8 cellular contexts compared by ENCODE assay signal in the genomic region with DNA sequence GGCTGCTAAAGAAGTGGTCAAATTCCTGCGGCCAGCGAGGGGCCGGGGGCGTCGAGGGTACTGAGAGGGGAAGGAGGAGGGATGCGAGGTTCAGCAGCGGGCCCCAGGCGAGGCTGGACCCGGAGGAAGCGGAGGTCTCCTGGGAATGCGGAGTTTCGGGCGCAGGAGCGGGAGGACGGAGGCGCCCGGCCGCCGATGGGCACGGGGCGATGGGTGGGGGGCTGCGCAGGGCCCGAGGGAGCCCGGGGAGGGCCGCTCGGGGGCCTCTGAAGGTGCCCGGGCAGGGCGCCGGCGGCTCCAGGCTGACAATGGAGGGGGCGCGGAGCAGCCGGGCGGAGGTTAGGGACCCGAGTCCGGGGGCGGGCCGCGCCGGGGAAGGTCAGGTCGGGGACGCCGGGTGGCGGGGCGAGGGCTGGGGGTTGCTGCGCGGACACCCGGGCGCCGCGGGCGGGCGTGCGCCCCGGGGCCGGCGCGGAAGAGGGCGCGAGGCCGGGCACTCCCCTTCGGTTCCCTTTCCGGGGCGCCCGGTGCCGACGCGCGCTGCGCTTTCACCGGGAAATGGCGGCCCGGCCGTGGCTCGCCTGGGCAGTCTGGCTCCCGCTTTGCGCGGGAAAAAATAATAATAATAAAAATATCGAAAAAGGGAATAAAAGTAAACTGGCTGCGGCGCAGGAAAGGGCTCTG. TPM values are rescaled to one million over a fixed set of nuclear protein-coding genes. Genes with fewer than 3 reads are reported as not detected.
DNase-seq lines count a peak whose midpoint lies in the region; ATAC-seq and TF ChIP-seq lines count a peak whose summit lies in the region.

No MANE protein-coding gene starts in this region.

- no peaks in the 10 kb centered on the region for H4K20me1 ChIP-seq in smooth muscle cell (ENCODE audit: low read depth)

- no peak for TF ChIP-seq POLR2A in body of pancreas (IDR thresholded peaks at IDR 0.05)

- no peaks in the 10 kb centered on the region for H3F3A ChIP-seq in smooth muscle cell (ENCODE audit: low read depth)

- H3K27ac ChIP-seq in ACC112 (ENCODE audit: low read depth, low read length) (no peak overlapping the region), body of pancreas (peak overlapping the region in 3 of 4 donors; percentile 63 to 76 (median 64)), smooth muscle cell (ENCODE audit: low read depth) (no peak overlapping the region)

- in situ Hi-C loops in HAP-1 (cut with MboI; ENCODE audit: low sequenced_read_pairs): no loop called here

- H3K79me2 ChIP-seq in ACC112 (ENCODE audit: control insufficient read depth, insufficient read depth, low read length, unreplicated experiment) (no peaks in the 10 kb centered on the region), smooth muscle cell (ENCODE audit: low read depth) (no peaks in the 10 kb centered on the region)

- H3K4me1 ChIP-seq in ACC112 (ENCODE audit: control insufficient read depth, insufficient read depth, low read length, unreplicated experiment): no peaks in the 10 kb centered on the region
- H3K4me1 ChIP-seq in HAP-1: peaks cover 12% of the 10 kb centered on the region
- H3K4me1 ChIP-seq in body of pancreas: peaks cover 30% of the 10 kb centered on the region
- H3K4me1 ChIP-seq in smooth muscle cell (ENCODE audit: low read depth): peaks cover 18% of the 10 kb centered on the region

- peak overlapping the region; percentile 82 for H3K4me2 ChIP-seq in smooth muscle cell

- H3K4me3 ChIP-seq in ACC112 (ENCODE audit: low read depth, low read length) (peak overlapping the region; percentile 97), HAP-1 (peak overlapping the region; percentile 51), body of pancreas (peak overlapping the region; percentile 68 to 82), smooth muscle cell (peak overlapping the region; percentile 75)

- ATAC-seq in body of pancreas: peak; percentile 50

- peak overlapping the region; percentile 98 for H2AFZ ChIP-seq in ACC112 (ENCODE audit: low read length, unreplicated experiment)
- H2AFZ ChIP-seq in smooth muscle cell (ENCODE audit: low read depth): peak overlapping the region; percentile 88

- TF ChIP-seq CTCF in body of pancreas (IDR thresholded peaks at IDR 0.05) (no peak), smooth muscle cell (IDR thresholded peaks at IDR 0.05; ENCODE audit: borderline replicate concordance, insufficient read depth, poor library complexity, severe bottlenecking) (no peak)

- DNase-seq in HAP-1 (ENCODE audit: low spot score in 2 of 2): peak in 1 of 2 experiments; percentile 52
- peak in 3 of 4 donors; percentile 14 to 23 (median 20) for DNase-seq in body of pancreas
- DNase-seq in iPS-NIHi7 (ENCODE audit: extremely low spot score): peak; percentile 64
- DNase-seq in smooth muscle cell (lab: John Stamatoyannopoulos, UW; ENCODE audit: unreplicated experiment): no peak
- no peak for DNase-seq in Ammon's horn (ENCODE audit: low spot score)
- no peak for DNase-seq in activated CD4-positive, CD25-positive, alpha-beta regulatory T cell treated with anti-CD3 and anti-CD28 coated beads, Interleukin-2, amount 50 U/mL, for 72 hours
- DNase-seq in NCI-H2029 treated with DMSO at 0.1 percent for 48 hours (lab: John Stamatoyannopoulos, UW): no peak

- H3K9me3 ChIP-seq in HAP-1 (no peaks in the 10 kb centered on the region), body of pancreas (no peaks in the 10 kb centered on the region), smooth muscle cell (replicated peaks; ENCODE audit: low read depth) (no peaks in the 10 kb centered on the region)

- 1 to 2% methylated on average over 23 to 78 of the region's 81 CpGs for WGBS in body of pancreas, 2 donors
- 1% methylated on average over 28 of the region's 81 CpGs for WGBS in smooth muscle cell (ENCODE audit: low lambda C conversion rate)

- H3K9ac ChIP-seq in smooth muscle cell (ENCODE audit: low read depth): peak overlapping the region; percentile 7

- H3K27me3 ChIP-seq in ACC112 (ENCODE audit: insufficient read depth, low read length) (peaks cover 8% of the 10 kb centered on the region; the same call in 1 of the 2 replicates), HAP-1 (ENCODE audit: low read depth) (no peaks in the 10 kb centered on the region; the same call in 1 of the 2 replicates), body of pancreas (peaks cover 0 to 4% of the 10 kb centered on the region in 2 donors), smooth muscle cell (ENCODE audit: low read depth) (peaks cover 38% of the 10 kb centered on the region)

- H3K36me3 ChIP-seq in ACC112 (ENCODE audit: insufficient read depth, low read length) (no peaks in the 10 kb centered on the region), HAP-1 (replicated peaks) (no peaks in the 10 kb centered on the region), body of pancreas (replicated peaks in 1 of 2; ENCODE audit: insufficient read depth in 1 of 2, low read depth in 2 of 2) (no peaks in the 10 kb centered on the region), smooth muscle cell (ENCODE audit: low read depth) (no peaks in the 10 kb centered on the region)

- intact Hi-C loops in body of pancreas (cut with DNase I): no loop called here

RNA-seq across cellular contexts. Expression of a gene that starts 0.7 kb away (rescaled TPM):
- 10 to 100 TPM in 1 of 2 donors, under 1 TPM in 1; 0.99 to 10.6 TPM for total RNA-seq in body of pancreas
- 13.0 and 13.4 TPM in 2 replicates for total RNA-seq in smooth muscle cell
- 14.0 and 20.4 TPM in 2 replicates for polyA plus RNA-seq in smooth muscle cell

Comparison
In these comparisons a context has a peak if more than half of its experiments do, and no peak if none do; other contexts are left out.
1. H3K27ac ChIP-seq: peak in body of pancreas (3 of 4); none in ACC112 (single experiment) and smooth muscle cell (single experiment).
2. DNase-seq: peak in body of pancreas (3 of 4) and iPS-NIHi7 (single experiment); none in smooth muscle cell (single experiment), Ammon's horn (single experiment), activated CD4-positive, CD25-positive, alpha-beta regulatory T cell treated with anti-CD3 and anti-CD28 coated beads, Interleukin-2, amount 50 U/mL, for 72 hours (single experiment) and NCI-H2029 treated with DMSO at 0.1 percent for 48 hours (single experiment).
3. Peak in every context shown above with its lines, with median percentiles within 50 percentile points of each other: H3K4me3 ChIP-seq.